In genomic region chr20:18400460-18400859, GRCh38 we compare ENCODE assay signal across 5 cellular contexts.
"Had no signal": no experiment of that assay in that cellular context is flagged by ENCODE, and none has a peak within 500 bp of the region (broad histone marks: within the 10 kb centered on the region; RNA-seq: fewer than 3 reads in every experiment).

No MANE protein-coding gene starts in this region.

- H3K27ac Mint-ChIP-seq: GM23338, H9 had no signal

- DNase-seq: H9, HCEC 1CT, IMR-90 had no signal

- ATAC-seq: GM23338, K562 had no signal

- H3K4me3 Mint-ChIP-seq: GM23338, H9 had no signal
